In the genomic region with DNA sequence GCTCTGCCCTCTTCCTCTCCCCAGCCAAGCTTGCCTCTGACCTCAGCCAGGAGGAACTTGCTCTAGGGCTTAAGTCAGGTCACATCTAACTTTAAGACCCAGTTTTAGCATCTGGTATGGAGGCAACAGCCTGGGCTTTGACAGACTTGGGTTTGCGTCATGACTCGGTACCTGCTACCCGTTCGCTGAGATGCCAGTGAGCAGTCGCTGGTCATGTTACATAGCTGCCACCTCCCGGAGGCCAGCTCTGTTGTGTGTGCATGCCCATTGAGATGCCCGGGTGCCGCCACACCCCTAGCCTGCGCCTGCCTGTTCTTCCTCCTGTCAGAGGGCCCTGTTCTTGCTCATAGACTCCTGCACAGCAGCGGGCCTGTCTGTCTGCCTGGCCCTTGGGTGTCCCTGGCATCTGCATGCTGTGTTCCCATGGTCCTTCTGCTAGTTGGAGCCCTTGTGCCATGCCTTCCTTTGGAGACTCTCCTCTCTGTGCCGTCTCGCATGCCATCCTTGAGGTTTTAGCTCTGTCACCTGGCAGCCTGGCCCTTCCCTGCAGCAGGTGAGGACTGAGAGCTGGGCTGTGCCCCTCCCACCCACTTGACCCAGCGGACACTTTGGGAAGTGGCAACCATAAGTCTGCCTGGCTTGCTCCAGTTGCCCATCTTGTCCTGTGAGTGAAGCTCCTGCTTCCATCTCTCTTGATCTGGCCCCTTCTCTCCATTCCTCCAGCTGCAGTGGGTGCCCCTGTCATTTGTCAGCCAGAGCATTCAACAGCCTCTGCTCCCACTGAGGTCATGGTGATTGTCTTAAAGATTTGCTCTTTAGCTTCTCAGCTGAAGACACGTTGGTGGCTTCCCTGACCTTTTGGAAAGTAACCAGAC, we compare ENCODE assay signal across 16 cellular contexts. TPM values are rescaled to one million over a fixed set of nuclear protein-coding genes. Genes with fewer than 3 reads are reported as not detected.
A peak's percentile ranks its signal among the peaks of the same experiment; 100 is the strongest.
DNase-seq lines count a peak whose midpoint lies in the region; ATAC-seq and TF ChIP-seq lines count a peak whose summit lies in the region.
"Had no signal": no experiment of that assay in that cellular context is flagged by ENCODE, and none has a peak within 500 bp of the region (broad histone marks: within the 10 kb centered on the region; RNA-seq: fewer than 3 reads in every experiment).

No MANE protein-coding gene starts in this region.

- POLR2A ChIA-PET in A673 (lab: Charles Lee; ENCODE audit: low non-redundant PET), result no interaction called here
- POLR2A ChIA-PET in naive thymus-derived CD4-positive, alpha-beta T cell (lab: Charles Lee), result no interaction called here

- H3K27ac ChIP-seq in A673 (ENCODE audit: low read depth, low read length, poor library complexity, severe bottlenecking) (peak overlapping the region; percentile 80), colonic mucosa (no peak overlapping the region), esophagus squamous epithelium (peak overlapping the region in 2 of 4 donors; percentile 41 to 55)
- no peak overlapping the region for H3K27ac ChIP-seq in naive thymus-derived CD4-positive, alpha-beta T cell (ENCODE audit: low read depth, low read length)

- TF ChIP-seq POLR2A in esophagus squamous epithelium (IDR thresholded peaks at IDR 0.05), result no peak

- H3K27me3 Mint-ChIP-seq in naive thymus-derived CD4-positive, alpha-beta T cell, result peaks cover 24 to 36% (median 30%) of the 10 kb centered on the region in 5 donors
- H3K27me3 Mint-ChIP-seq in activated T-cell treated with anti-CD3 and anti-CD28 coated beads, Interleukin-2, amount 50 U/mL, for 24 hours, result peaks cover 37% of the 10 kb centered on the region

- no peak overlapping the region for H3K4me3 Mint-ChIP-seq in naive thymus-derived CD4-positive, alpha-beta T cell
- no peak overlapping the region for H3K4me3 Mint-ChIP-seq in activated T-cell treated with anti-CD3 and anti-CD28 coated beads, Interleukin-2, amount 50 U/mL, for 24 hours
- H3K4me3 Mint-ChIP-seq: activated CD4-positive, alpha-beta memory T cell treated with anti-CD3 and anti-CD28 coated beads, Interleukin-2, amount 10 ng/mL, durations not matched to agents 7 days and 5 days; activated naive CD4-positive, alpha-beta T cell treated with anti-CD3 and anti-CD28 coated beads, Interleukin-2, amount 10 ng/mL, durations not matched to agents 7 days and 5 days; B cell; T-helper 1 cell treated with Interleukin-12 subunit alpha and Interleukin-12 subunit beta and Interleukin-4 antibody, amounts not matched to agents 30 μg/mL and 1 μg/mL, for 36 hours had no signal

- H3K36me3 Mint-ChIP-seq in naive thymus-derived CD4-positive, alpha-beta T cell, result no peaks in the 10 kb centered on the region
- no peaks in the 10 kb centered on the region for H3K36me3 Mint-ChIP-seq in activated T-cell treated with anti-CD3 and anti-CD28 coated beads, Interleukin-2, amount 50 U/mL, for 24 hours (ENCODE audit: low read depth)
- H3K36me3 Mint-ChIP-seq: activated naive CD4-positive, alpha-beta T cell treated with anti-CD3 and anti-CD28 coated beads, Interleukin-2, amount 10 ng/mL, durations not matched to agents 7 days and 5 days had no signal

- BruUV-seq in A673 (replicated peaks; lab: Mats Ljungman, UMichigan), result no TSS peak

- peaks cover 0 to 2% (median 0%) of the 10 kb centered on the region in 11 donors for H3K9me3 Mint-ChIP-seq in naive thymus-derived CD4-positive, alpha-beta T cell
- H3K9me3 Mint-ChIP-seq in activated T-cell treated with anti-CD3 and anti-CD28 coated beads, Interleukin-2, amount 50 U/mL, for 24 hours, result no peaks in the 10 kb centered on the region
- H3K9me3 Mint-ChIP-seq: activated CD4-positive, alpha-beta memory T cell treated with anti-CD3 and anti-CD28 coated beads, Interleukin-2, amount 10 ng/mL, durations not matched to agents 7 days and 5 days; activated naive CD4-positive, alpha-beta T cell treated with anti-CD3 and anti-CD28 coated beads, Interleukin-2, amount 10 ng/mL, durations not matched to agents 7 days and 5 days; T-helper 1 cell treated with Interleukin-12 subunit alpha and Interleukin-12 subunit beta and Interleukin-4 antibody, amounts not matched to agents 30 μg/mL and 1 μg/mL, for 36 hours had no signal

- TF ChIP-seq CTCF in A673 (conservative IDR thresholded peaks at IDR 0.05; ENCODE audit: low read depth, low read length) (no peak), colonic mucosa (IDR thresholded peaks at IDR 0.05) (no peak), esophagus squamous epithelium (IDR thresholded peaks at IDR 0.05) (peak in 1 of 6 experiments; percentile 25)

- H3K4me1 ChIP-seq in A673 (ENCODE audit: insufficient read depth, low read length, poor library complexity, severe bottlenecking) (peaks cover 99% of the 10 kb centered on the region), colonic mucosa (peaks cover 24% of the 10 kb centered on the region), esophagus squamous epithelium (peaks cover 26 to 99% (median 56%) of the 10 kb centered on the region in 3 donors)
- no peaks in the 10 kb centered on the region for H3K4me1 ChIP-seq in naive thymus-derived CD4-positive, alpha-beta T cell (ENCODE audit: control insufficient read depth in 2 of 2, insufficient read depth in 2 of 2, low read length in 2 of 2)

- ATAC-seq in naive thymus-derived CD4-positive, alpha-beta T cell, result peak; percentile 61

- no peak overlapping the region for H3K27ac Mint-ChIP-seq in naive thymus-derived CD4-positive, alpha-beta T cell
- no peak overlapping the region for H3K27ac Mint-ChIP-seq in activated T-cell treated with anti-CD3 and anti-CD28 coated beads, Interleukin-2, amount 50 U/mL, for 24 hours
- H3K27ac Mint-ChIP-seq: activated CD4-positive, alpha-beta memory T cell treated with anti-CD3 and anti-CD28 coated beads, Interleukin-2, amount 10 ng/mL, durations not matched to agents 7 days and 5 days; activated naive CD4-positive, alpha-beta T cell treated with anti-CD3 and anti-CD28 coated beads, Interleukin-2, amount 10 ng/mL, durations not matched to agents 7 days and 5 days; B cell; T-helper 1 cell treated with Interleukin-12 subunit alpha and Interleukin-12 subunit beta and Interleukin-4 antibody, amounts not matched to agents 30 μg/mL and 1 μg/mL, for 36 hours had no signal

- H3K9me3 ChIP-seq in A673 (ENCODE audit: low read depth, low read length, poor library complexity, severe bottlenecking) (no peaks in the 10 kb centered on the region), colonic mucosa (no peaks in the 10 kb centered on the region), esophagus squamous epithelium (no peaks in the 10 kb centered on the region)
- H3K9me3 ChIP-seq in naive thymus-derived CD4-positive, alpha-beta T cell (ENCODE audit: control insufficient read depth in 2 of 3, low read length in 3 of 3), result no peaks in the 10 kb centered on the region
- H3K9me3 ChIP-seq: vagina had no signal

- intact Hi-C loops in A673 (cut with micrococcal nuclease; ENCODE audit: unreplicated experiment) (no loop called here), colonic mucosa (cut with DNase I) (no loop called here), esophagus squamous epithelium (cut with DNase I) (no loop called here)
- intact Hi-C loops in naive thymus-derived CD4-positive, alpha-beta T cell (cut with micrococcal nuclease), result no loop called here

- CTCF ChIA-PET in A673 (lab: Charles Lee), result no interaction called here
- CTCF ChIA-PET in naive thymus-derived CD4-positive, alpha-beta T cell (lab: Charles Lee), result no interaction called here

- peaks cover 0 to 2% (median 0%) of the 10 kb centered on the region in 7 donors for H3K4me1 Mint-ChIP-seq in naive thymus-derived CD4-positive, alpha-beta T cell
- H3K4me1 Mint-ChIP-seq in activated T-cell treated with anti-CD3 and anti-CD28 coated beads, Interleukin-2, amount 50 U/mL, for 24 hours (ENCODE audit: low read depth), result peaks cover 4% of the 10 kb centered on the region
- H3K4me1 Mint-ChIP-seq: activated naive CD4-positive, alpha-beta T cell treated with anti-CD3 and anti-CD28 coated beads, Interleukin-2, amount 10 ng/mL, durations not matched to agents 7 days and 5 days; B cell had no signal

- 51% methylated on average over 7 to 14 of the region's 14 CpGs for WGBS in esophagus squamous epithelium, 2 donors

- DNase-seq in A673 (ENCODE audit: low spot score) (no peak), HT-29 (ENCODE audit: low spot score) (peak; percentile 72), colonic mucosa (peak; percentile 60), T-helper 9 cell (no peak), NCI-H2107 (lab: John Stamatoyannopoulos, UW) (no peak), esophagus squamous epithelium (lab: John Stamatoyannopoulos, UW) (no peak)
- no peak for DNase-seq in naive thymus-derived CD4-positive, alpha-beta T cell
- DNase-seq in activated T-cell treated with anti-CD3 and anti-CD28 coated beads, Interleukin-2, amount 50 U/mL, for 24 hours, result no peak
- DNase-seq: activated CD4-positive, alpha-beta memory T cell treated with anti-CD3 and anti-CD28 coated beads, Interleukin-2, amount 10 ng/mL, durations not matched to agents 7 days and 5 days; activated naive CD4-positive, alpha-beta T cell treated with anti-CD3 and anti-CD28 coated beads, Interleukin-2, amount 10 ng/mL, durations not matched to agents 7 days and 5 days; cortex of kidney; NCI-H1092 treated with DMSO at 0.1 percent for 48 hours; NCI-H748 treated with DMSO at 0.1 percent for 48 hours had no signal

- H3K36me3 ChIP-seq in A673 (ENCODE audit: insufficient read depth, low read length, poor library complexity, severe bottlenecking) (no peaks in the 10 kb centered on the region), colonic mucosa (no peaks in the 10 kb centered on the region), esophagus squamous epithelium (no peaks in the 10 kb centered on the region)
- H3K36me3 ChIP-seq in naive thymus-derived CD4-positive, alpha-beta T cell (ENCODE audit: control insufficient read depth in 2 of 3, insufficient read depth in 3 of 3, low read length in 3 of 3), result no peaks in the 10 kb centered on the region
- H3K36me3 ChIP-seq: vagina had no signal

- H3K27me3 ChIP-seq in A673 (replicated peaks; ENCODE audit: insufficient read depth, low read depth, low read length, poor library complexity), result no peaks in the 10 kb centered on the region
- H3K27me3 ChIP-seq in colonic mucosa, result no peaks in the 10 kb centered on the region
- no peaks in the 10 kb centered on the region for H3K27me3 ChIP-seq in naive thymus-derived CD4-positive, alpha-beta T cell (ENCODE audit: control insufficient read depth in 2 of 2, insufficient read depth in 2 of 2, low read length in 2 of 2)
- H3K27me3 ChIP-seq in esophagus squamous epithelium, result no peaks in the 10 kb centered on the region
- H3K27me3 ChIP-seq: vagina had no signal

- no peak overlapping the region for H3K9ac ChIP-seq in colonic mucosa (ENCODE audit: low read depth in 2 of 2, low read length in 2 of 2)

- H3K4me3 ChIP-seq in A673 (ENCODE audit: low read depth, low read length, poor library complexity, severe bottlenecking) (no peak overlapping the region), colonic mucosa (no peak overlapping the region), esophagus squamous epithelium (no peak overlapping the region)
- no peak overlapping the region for H3K4me3 ChIP-seq in naive thymus-derived CD4-positive, alpha-beta T cell (ENCODE audit: low read length)
- H3K4me3 ChIP-seq: vagina had no signal

RNA-seq across cellular contexts. Expression of a gene that starts 24.9 kb away (rescaled TPM):
- 45.1 and 46.8 TPM in 2 replicates for total RNA-seq in A673 (2021)
- 27.0 and 34.8 TPM in 2 replicates for total RNA-seq in HT-29 (2014; rRNA removed; shearing (Covaris generic))
- 10 to 100 TPM; 58.1 to 61.7 TPM for total RNA-seq in colonic mucosa
- 1 to 10 TPM in 1 of 5 experiments, under 1 TPM in 2, not detected in 2; 0.10 to 1.2 (median 0.45) TPM for total RNA-seq in naive thymus-derived CD4-positive, alpha-beta T cell
- not detected for polyA plus RNA-seq in naive thymus-derived CD4-positive, alpha-beta T cell
- total RNA-seq in esophagus squamous epithelium, result 10 to 100 TPM in 1 of 4 donors, 1 to 10 TPM in 3; 3.3 to 15.3 (median 6.9) TPM
- total RNA-seq: B cell had no signal

Comparison
In these comparisons a context has a peak if more than half of its experiments do, and no peak if none do; other contexts are left out.
1. DNase-seq: peak in HT-29 (single experiment) and colonic mucosa (single experiment); none in A673 (single experiment), naive thymus-derived CD4-positive, alpha-beta T cell (0 of 9), T-helper 9 cell (single experiment), activated T-cell treated with anti-CD3 and anti-CD28 coated beads, Interleukin-2, amount 50 U/mL, for 24 hours (single experiment), NCI-H2107 (single experiment) and esophagus squamous epithelium (single experiment).